ENCODE assay signal across 8 cellular contexts in genomic region chr16:66514980-66515480, GRCh38. TPM values are rescaled to one million over a fixed set of nuclear protein-coding genes. Genes with fewer than 3 reads are reported as not detected.
A peak's percentile ranks its signal among the peaks of the same experiment; 100 is the strongest.
DNase-seq lines count a peak whose midpoint lies in the region; ATAC-seq and TF ChIP-seq lines count a peak whose summit lies in the region.
"Not testable (repeated sequence)": the region's sequence is repeated elsewhere in the genome, so short reads cannot be mapped to it uniquely, and the experiment has no call there.
"Had no signal": no experiment of that assay in that cellular context is flagged by ENCODE, and none has a peak within 500 bp of the region (broad histone marks: within the 10 kb centered on the region; RNA-seq: fewer than 3 reads in every experiment).

No MANE protein-coding gene starts in this region.

- not testable (repeated sequence) for TF ChIP-seq RAD21 in liver (IDR thresholded peaks at IDR 0.05)

- H3K9me3 Mint-ChIP-seq in T-helper 2 cell treated with Interferon-gamma antibody and Interleukin-4, amounts not matched to agents 5 μg/mL and 100 μg/mL, for 36 hours; activated naive CD8-positive, alpha-beta T cell treated with anti-CD3 and anti-CD28 coated beads, Interleukin-2, amount 10 ng/mL, durations not matched to agents 7 days and 5 days; effector memory CD8-positive, alpha-beta T cell: not testable (repeated sequence)

- POLR2A ChIA-PET in activated naive CD8-positive, alpha-beta T cell treated with anti-CD3 and anti-CD28 coated beads, Interleukin-2, amount 10 ng/mL, durations not matched to agents 7 days and 5 days (lab: Charles Lee): interaction anchor here (1.2 kb wide), 1 partner anchor 108 kb away, joined by 4 read pairs; no protein-coding TSS in a partner anchor

- 59% methylated on average over 6 of the region's 6 CpGs for WGBS in liver
- 89% methylated on average over 6 of the region's 6 CpGs for WGBS in suprapubic skin

- TF ChIP-seq CTCF in DND-41 (IDR thresholded peaks at IDR 0.05; ENCODE audit: borderline replicate concordance, extremely low read depth, low read length, poor library complexity, severe bottlenecking); liver (IDR thresholded peaks at IDR 0.05; ENCODE audit: low read depth, low read length, missing input control); parathyroid adenoma (IDR thresholded peaks at IDR 0.05); suprapubic skin (IDR thresholded peaks at IDR 0.05): not testable (repeated sequence)

- H3K79me2 ChIP-seq in DND-41 (ENCODE audit: insufficient read depth, low read length); parathyroid adenoma: not testable (repeated sequence)

- H3K27me3 Mint-ChIP-seq in T-helper 2 cell treated with Interferon-gamma antibody and Interleukin-4, amounts not matched to agents 5 μg/mL and 100 μg/mL, for 36 hours (ENCODE audit: low read depth); activated naive CD8-positive, alpha-beta T cell treated with anti-CD3 and anti-CD28 coated beads, Interleukin-2, amount 10 ng/mL, durations not matched to agents 7 days and 5 days; effector memory CD8-positive, alpha-beta T cell: not testable (repeated sequence)

- not testable (repeated sequence) for H2AFZ ChIP-seq in DND-41 (ENCODE audit: low read depth, low read length); parathyroid adenoma

- TF ChIP-seq EP300 in suprapubic skin (IDR thresholded peaks at IDR 0.05): not testable (repeated sequence)

- H3K27ac ChIP-seq in DND-41 (ENCODE audit: low read length) (peak overlapping the region; percentile 81), liver (ENCODE audit: low read depth in 1 of 2, low read length in 2 of 2) (peak overlapping the region; percentile 99 to 100), parathyroid adenoma (peak overlapping the region; percentile 97), suprapubic skin (peak overlapping the region; percentile 80)

- not testable (repeated sequence) for TF ChIP-seq POLR2A in suprapubic skin (IDR thresholded peaks at IDR 0.05)

- DNase-seq in DND-41; T-helper 2 cell treated with Interferon-gamma antibody and Interleukin-4, amounts not matched to agents 5 μg/mL and 100 μg/mL, for 36 hours (ENCODE audit: low spot score); activated naive CD8-positive, alpha-beta T cell treated with anti-CD3 and anti-CD28 coated beads, Interleukin-2, amount 10 ng/mL, durations not matched to agents 7 days and 5 days; effector memory CD8-positive, alpha-beta T cell; suprapubic skin (ENCODE audit: low spot score in 2 of 2): not testable (repeated sequence)

- H3K27me3 ChIP-seq in DND-41 (ENCODE audit: insufficient read depth, low read length, poor library complexity); liver (ENCODE audit: control insufficient read depth in 4 of 4, insufficient read depth in 4 of 4, low read length in 3 of 4); parathyroid adenoma (ENCODE audit: control insufficient read depth, insufficient read depth, low read length); suprapubic skin: not testable (repeated sequence)

- not testable (repeated sequence) for H3K4me3 Mint-ChIP-seq in T-helper 2 cell treated with Interferon-gamma antibody and Interleukin-4, amounts not matched to agents 5 μg/mL and 100 μg/mL, for 36 hours; activated naive CD8-positive, alpha-beta T cell treated with anti-CD3 and anti-CD28 coated beads, Interleukin-2, amount 10 ng/mL, durations not matched to agents 7 days and 5 days
- peak overlapping the region; percentile 39 to 77 for H3K4me3 Mint-ChIP-seq in effector memory CD8-positive, alpha-beta T cell

- not testable (repeated sequence) for H3K4me2 ChIP-seq in DND-41 (ENCODE audit: insufficient read depth, low read length); parathyroid adenoma (ENCODE audit: low read length)

- not testable (repeated sequence) for H3K4me3 ChIP-seq in DND-41 (ENCODE audit: low read depth in 1 of 2, low read length in 2 of 2); liver (ENCODE audit: low read depth in 1 of 3, low read length in 3 of 3); parathyroid adenoma (ENCODE audit: low read depth, low read length); suprapubic skin

- not testable (repeated sequence) for H4K20me1 ChIP-seq in DND-41 (ENCODE audit: insufficient read depth, low read length)

- peaks cover 44% of the 10 kb centered on the region for H3K4me1 Mint-ChIP-seq in T-helper 2 cell treated with Interferon-gamma antibody and Interleukin-4, amounts not matched to agents 5 μg/mL and 100 μg/mL, for 36 hours (ENCODE audit: low read depth)
- H3K4me1 Mint-ChIP-seq in activated naive CD8-positive, alpha-beta T cell treated with anti-CD3 and anti-CD28 coated beads, Interleukin-2, amount 10 ng/mL, durations not matched to agents 7 days and 5 days: peaks cover 37% of the 10 kb centered on the region
- H3K4me1 Mint-ChIP-seq in effector memory CD8-positive, alpha-beta T cell (ENCODE audit: low read depth in 2 of 2): peaks cover 44 to 45% of the 10 kb centered on the region in 2 donors

- not testable (repeated sequence) for ATAC-seq in DND-41 (ENCODE audit: insufficient read depth, low read depth); activated naive CD8-positive, alpha-beta T cell treated with anti-CD3 and anti-CD28 coated beads, Interleukin-2, amount 10 ng/mL, durations not matched to agents 7 days and 5 days (ENCODE audit: low read depth); effector memory CD8-positive, alpha-beta T cell (replicated peaks)

- not testable (repeated sequence) for H3K9ac ChIP-seq in DND-41 (ENCODE audit: low read depth, low read length); parathyroid adenoma
- H3K9ac ChIP-seq in liver (ENCODE audit: low read depth in 1 of 2, low read length in 2 of 2): peak overlapping the region in 1 of 2 donors; percentile 47

- H3K9me3 ChIP-seq in DND-41 (ENCODE audit: insufficient read depth, low read length, severe bottlenecking); liver (ENCODE audit: control insufficient read depth in 4 of 4, low read length in 3 of 4); parathyroid adenoma (ENCODE audit: control insufficient read depth, low read length); suprapubic skin: not testable (repeated sequence)

- peaks cover 18% of the 10 kb centered on the region for H3K36me3 Mint-ChIP-seq in T-helper 2 cell treated with Interferon-gamma antibody and Interleukin-4, amounts not matched to agents 5 μg/mL and 100 μg/mL, for 36 hours (ENCODE audit: low read depth)
- not testable (repeated sequence) for H3K36me3 Mint-ChIP-seq in activated naive CD8-positive, alpha-beta T cell treated with anti-CD3 and anti-CD28 coated beads, Interleukin-2, amount 10 ng/mL, durations not matched to agents 7 days and 5 days
- peaks cover 12% of the 10 kb centered on the region for H3K36me3 Mint-ChIP-seq in effector memory CD8-positive, alpha-beta T cell (ENCODE audit: insufficient read depth)

- H3K27ac Mint-ChIP-seq in T-helper 2 cell treated with Interferon-gamma antibody and Interleukin-4, amounts not matched to agents 5 μg/mL and 100 μg/mL, for 36 hours: peak overlapping the region; percentile 17
- H3K27ac Mint-ChIP-seq in activated naive CD8-positive, alpha-beta T cell treated with anti-CD3 and anti-CD28 coated beads, Interleukin-2, amount 10 ng/mL, durations not matched to agents 7 days and 5 days: peak overlapping the region; percentile 92
- peak overlapping the region; percentile 97 to 100 for H3K27ac Mint-ChIP-seq in effector memory CD8-positive, alpha-beta T cell

- H3K4me1 ChIP-seq in DND-41 (ENCODE audit: insufficient read depth, low read length): peaks cover 25% of the 10 kb centered on the region
- H3K4me1 ChIP-seq in liver (ENCODE audit: control insufficient read depth in 4 of 4, insufficient read depth in 4 of 4, low read length in 3 of 4): peaks cover 30 to 71% (median 58%) of the 10 kb centered on the region in 4 donors
- H3K4me1 ChIP-seq in parathyroid adenoma: peaks cover 42% of the 10 kb centered on the region
- H3K4me1 ChIP-seq in suprapubic skin: peaks cover 78% of the 10 kb centered on the region

- peaks cover 18% of the 10 kb centered on the region; the same call in 1 of the 2 replicates for H3K36me3 ChIP-seq in DND-41 (ENCODE audit: insufficient read depth, low read length)
- not testable (repeated sequence) for H3K36me3 ChIP-seq in liver (ENCODE audit: control insufficient read depth in 4 of 4, insufficient read depth in 3 of 4, low read depth in 1 of 4, low read length in 3 of 4); parathyroid adenoma (ENCODE audit: control insufficient read depth, insufficient read depth, low read length); suprapubic skin

TF ChIP-seq in liver, 16 proteins besides CTCF, POLR2A, EP300 and RAD21:
- TF ChIP-seq RXRA (IDR thresholded peaks at IDR 0.05): peak in 1 of 2 donors; percentile 27
- TF ChIP-seq HNF4A (conservative IDR thresholded peaks at IDR 0.05): peak in 1 of 2 donors; percentile 18

RNA-seq across cellular contexts. Expression of gene TK2, which starts 34.9 kb away (rescaled TPM):
- total RNA-seq in activated naive CD8-positive, alpha-beta T cell treated with anti-CD3 and anti-CD28 coated beads, Interleukin-2, amount 10 ng/mL, durations not matched to agents 7 days and 5 days: 1 to 10 TPM; 7.0 to 8.6 TPM
- total RNA-seq in liver: 10 to 100 TPM; 10.5 to 31.9 TPM
- 10 to 100 TPM; 19.5 to 22.5 TPM for polyA plus RNA-seq in liver
- total RNA-seq in suprapubic skin: 10 to 100 TPM; 13.6 to 27.0 (median 19.7) TPM

RNA-seq across cellular contexts. Expression of gene CKLF, which starts 37.3 kb away (rescaled TPM):
- 100 to 1,000 TPM; 124 to 130 TPM for total RNA-seq in activated naive CD8-positive, alpha-beta T cell treated with anti-CD3 and anti-CD28 coated beads, Interleukin-2, amount 10 ng/mL, durations not matched to agents 7 days and 5 days
- total RNA-seq in liver (10 to 100 TPM in 1 of 2 donors, 1 to 10 TPM in 1; 9.5 to 36.1 TPM), suprapubic skin (10 to 100 TPM; 15.4 to 33.7 (median 21.4) TPM)
- polyA plus RNA-seq in liver: 10 to 100 TPM; 19.3 to 23.6 TPM

RNA-seq across cellular contexts. Expression of gene CMTM1, which starts 51.2 kb away (rescaled TPM):
- total RNA-seq in activated naive CD8-positive, alpha-beta T cell treated with anti-CD3 and anti-CD28 coated beads, Interleukin-2, amount 10 ng/mL, durations not matched to agents 7 days and 5 days: 10 to 100 TPM; 10.6 to 13.5 TPM
- total RNA-seq in liver (under 1 TPM; 0.33 to 0.84 TPM), suprapubic skin (1 to 10 TPM in 3 of 4 donors, under 1 TPM in 1; 0.97 to 1.6 (median 1.5) TPM)
- polyA plus RNA-seq in liver: under 1 TPM; 0.32 to 0.64 TPM
- polyA plus RNA-seq: IgD-negative memory B cell had no signal

Comparison
In these comparisons a context has a peak if more than half of its experiments do, and no peak if none do; other contexts are left out.
1. H3K27ac Mint-ChIP-seq: peak in every context shown above with its lines; median percentile 98 in effector memory CD8-positive, alpha-beta T cell; 92 in activated naive CD8-positive, alpha-beta T cell treated with anti-CD3 and anti-CD28 coated beads, Interleukin-2, amount 10 ng/mL, durations not matched to agents 7 days and 5 days; 17 in T-helper 2 cell treated with Interferon-gamma antibody and Interleukin-4, amounts not matched to agents 5 μg/mL and 100 μg/mL, for 36 hours.
2. RNA of gene CMTM1, which starts 51.2 kb away (total RNA-seq): 10.6 to 13.5 TPM in activated naive CD8-positive, alpha-beta T cell treated with anti-CD3 and anti-CD28 coated beads, Interleukin-2, amount 10 ng/mL, durations not matched to agents 7 days and 5 days; 0.97 to 1.6 TPM in suprapubic skin and 0.33 to 0.84 TPM in liver; every median in the first group is over 4 times any median in the second.
3. Peak in every context shown above with its lines, with median percentiles within 50 percentile points of each other: H3K27ac ChIP-seq.